Comparison of ENCODE assay signal across 9 cellular contexts in the genomic region with DNA sequence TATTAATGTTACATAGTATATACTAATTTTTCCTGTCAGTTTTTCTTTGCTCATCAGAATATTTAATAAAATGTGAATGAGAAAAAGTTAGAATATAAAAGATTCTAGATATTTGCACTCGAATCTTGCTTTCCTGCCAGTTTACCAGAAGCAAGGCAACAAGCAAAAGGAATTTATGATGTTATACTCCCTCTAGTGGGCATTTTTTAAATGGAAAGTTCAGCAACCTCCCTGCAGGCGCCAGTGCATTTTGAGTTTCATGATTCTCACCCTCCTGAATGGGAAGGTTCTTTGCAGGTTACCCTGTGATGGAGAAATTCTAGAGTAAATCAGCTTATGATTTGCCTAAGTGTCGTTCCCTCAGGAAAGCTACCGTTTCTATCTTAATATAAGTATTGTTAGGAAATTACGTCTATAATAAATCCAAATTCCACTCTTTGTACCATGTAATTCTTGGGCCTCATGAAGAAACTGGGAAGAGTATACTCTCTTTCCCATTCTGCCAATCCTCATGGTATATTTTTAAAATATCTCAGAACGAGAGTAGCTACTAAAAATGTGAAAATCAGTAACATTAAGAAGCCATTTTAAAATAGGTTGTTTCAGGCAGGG.
DNase-seq lines count a peak whose midpoint lies in the region; ATAC-seq and TF ChIP-seq lines count a peak whose summit lies in the region.
"Had no signal": no experiment of that assay in that cellular context is flagged by ENCODE, and none has a peak within 500 bp of the region (broad histone marks: within the 10 kb centered on the region; RNA-seq: fewer than 3 reads in every experiment).

No MANE protein-coding gene starts in this region.

- H3K4me3 ChIP-seq in body of pancreas, result no peak overlapping the region
- no peak overlapping the region for H3K4me3 ChIP-seq in kidney epithelial cell (ENCODE audit: low read depth, low read length)
- H3K4me3 ChIP-seq in upper lobe of right lung, result no peak overlapping the region

- H3K36me3 ChIP-seq in body of pancreas (replicated peaks in 1 of 2; ENCODE audit: insufficient read depth in 1 of 2, low read depth in 2 of 2) (no peaks in the 10 kb centered on the region), kidney epithelial cell (ENCODE audit: control insufficient read depth, insufficient read depth, low read length) (no peaks in the 10 kb centered on the region), upper lobe of right lung (no peaks in the 10 kb centered on the region)

- H3K27me3 ChIP-seq in body of pancreas, result no peaks in the 10 kb centered on the region
- H3K27me3 ChIP-seq in kidney epithelial cell (ENCODE audit: control insufficient read depth, insufficient read depth, low read length), result no peaks in the 10 kb centered on the region
- no peaks in the 10 kb centered on the region for H3K27me3 ChIP-seq in upper lobe of right lung

- 12 to 17% methylated on average over 6 of the region's 6 CpGs for WGBS in body of pancreas, 2 donors

- TF ChIP-seq CTCF in body of pancreas (IDR thresholded peaks at IDR 0.05) (peak; percentile 59 to 92 (median 89)), kidney epithelial cell (IDR thresholded peaks at IDR 0.05; ENCODE audit: insufficient read depth, low read length, poor library complexity, severe bottlenecking) (peak; percentile 55), upper lobe of right lung (IDR thresholded peaks at IDR 0.05) (peak; percentile 80)

- H3K4me1 ChIP-seq in body of pancreas (peaks cover 4% of the 10 kb centered on the region), upper lobe of right lung (peaks cover 14% of the 10 kb centered on the region)

- H3K27ac ChIP-seq in body of pancreas (no peak overlapping the region), upper lobe of right lung (no peak overlapping the region)

- ATAC-seq in GM21390 (IDR thresholded peaks at IDR 0.05; ENCODE audit: unreplicated experiment), result peak; percentile 85
- peak; percentile 69 for ATAC-seq in HG03575 (IDR thresholded peaks at IDR 0.05; ENCODE audit: extremely low read depth, insufficient number of reproducible peaks, low FRiP score, unreplicated experiment)
- peak; percentile 77 for ATAC-seq in body of pancreas
- ATAC-seq in upper lobe of right lung, result peak; percentile 78
- ATAC-seq: activated T-cell treated with anti-CD3 and anti-CD28 coated beads, Interleukin-2, amount 50 U/mL, for 72 hours had no signal

- no peak for TF ChIP-seq POLR2A in body of pancreas (IDR thresholded peaks at IDR 0.05)

- DNase-seq in EL (peak; percentile 56), NCI-H748 (lab: John Stamatoyannopoulos, UW; ENCODE audit: unreplicated experiment) (peak; percentile 75), body of pancreas (peak in 2 of 4 donors; percentile 4 to 7), kidney epithelial cell (ENCODE audit: low read depth) (no peak), upper lobe of right lung (no peak), cerebellar nuclear complex (lab: John Stamatoyannopoulos, UW) (no peak)

- intact Hi-C loops in body of pancreas (cut with DNase I) (no loop called here), upper lobe of right lung (cut with DNase I) (loop anchor here (10.0 kb wide), 1 partner anchor 493 kb away; no protein-coding TSS in a partner anchor)

- H3K9me3 ChIP-seq in body of pancreas (no peaks in the 10 kb centered on the region), upper lobe of right lung (no peaks in the 10 kb centered on the region)

Comparison
In these comparisons a context has a peak if more than half of its experiments do, and no peak if none do; other contexts are left out.
1. DNase-seq: peak in EL (single experiment) and NCI-H748 (single experiment); none in kidney epithelial cell (single experiment), upper lobe of right lung (single experiment) and cerebellar nuclear complex (0 of 2).
2. Peak in every context shown above with its lines, with median percentiles within 50 percentile points of each other: ATAC-seq and CTCF ChIP-seq.